14 cellular contexts compared by ENCODE assay signal in the genomic region with DNA sequence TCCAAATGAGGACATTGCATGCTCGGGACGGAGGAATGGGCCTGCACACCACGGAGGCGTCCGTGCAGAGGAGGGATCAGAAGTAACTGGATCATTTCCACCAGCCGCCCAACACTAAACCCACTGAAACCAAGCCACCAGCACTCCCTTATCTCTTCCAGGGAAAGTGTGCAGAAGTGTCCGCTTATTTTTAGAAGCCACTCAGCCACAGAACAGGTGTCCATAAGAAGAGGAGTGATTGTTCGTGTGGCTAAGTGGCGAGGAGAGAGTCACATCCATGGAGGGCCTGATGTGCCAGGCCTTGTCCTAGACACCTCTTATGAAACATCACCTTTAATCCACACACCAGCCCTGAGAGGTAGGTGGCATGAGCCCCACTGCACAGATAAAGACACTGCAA.
"Had no signal": no experiment of that assay in that cellular context is flagged by ENCODE, and none has a peak within 500 bp of the region (broad histone marks: within the 10 kb centered on the region; RNA-seq: fewer than 3 reads in every experiment).

No MANE protein-coding gene starts in this region.

- DNase-seq: activated CD4-positive, alpha-beta memory T cell treated with anti-CD3 and anti-CD28 coated beads for 36 hours; activated CD4-positive, alpha-beta T cell treated with anti-CD3 and anti-CD28 coated beads for 4 hours; activated gamma-delta T cell treated with Interleukin-2 at 50 U/mL for 16 hours; activated T-cell treated with anti-CD3 and anti-CD28 coated beads for 4 hours; adrenal gland; dermis blood vessel endothelial cell; effector memory CD4-positive, alpha-beta T cell; immature natural killer cell; kidney glomerular epithelial cell; stimulated activated CD4-positive, alpha-beta T cell treated with anti-CD3 and anti-CD28 coated beads, Interleukin-1b, Interleukin-23, amount 100 ng/mL, for 48 hours; stimulated activated naive CD4-positive, alpha-beta T cell treated with Interleukin-2 at 50 U/mL for 16 hours; substantia nigra had no signal

- ATAC-seq: activated naive CD4-positive, alpha-beta T cell treated with anti-CD3 and anti-CD28 coated beads, Interleukin-2, amount 50 U/mL, for 72 hours; WTC11 had no signal
